2 cellular contexts compared by ENCODE assay signal in genomic region chr20:61253640-61254511, GRCh38.
A peak's percentile ranks its signal among the peaks of the same experiment; 100 is the strongest.
TF ChIP-seq lines count a peak whose summit lies in the region.

No MANE protein-coding gene starts in this region.

TF ChIP-seq in H1, 55 proteins besides CTCF, POLR2A, EP300 and RAD21:
- TF ChIP-seq POU5F1 (IDR thresholded peaks at IDR 0.05; ENCODE audit: low read depth, low read length) = no peak
- TF ChIP-seq KDM4A (IDR thresholded peaks at IDR 0.05; ENCODE audit: low read depth, low read length, severe bottlenecking) = peak; percentile 9
- TF ChIP-seq EZH2 (IDR thresholded peaks at IDR 0.05; ENCODE audit: low read depth, low read length, severe bottlenecking) = peak; percentile 70
- no peak for TF ChIP-seq POLR2AphosphoS5 (IDR thresholded peaks at IDR 0.05; ENCODE audit: low read depth, low read length)
- peak; percentile 54; the same call in 1 of the 2 replicates for TF ChIP-seq SUZ12 (IDR thresholded peaks at IDR 0.05; ENCODE audit: low read length)
TF ChIP-seq in H1: peak in this region for 3.

TF ChIP-seq in GM12891, 5 proteins besides CTCF, POLR2A, EP300 and RAD21:
- TF ChIP-seq POLR2AphosphoS5 (IDR thresholded peaks at IDR 0.05; ENCODE audit: low read depth, low read length) = no peak
- no peak for TF ChIP-seq TAF1 (IDR thresholded peaks at IDR 0.05; ENCODE audit: low read depth, low read length)
- no peak for TF ChIP-seq PAX5 (IDR thresholded peaks at IDR 0.05; ENCODE audit: insufficient read depth, low read length, severe bottlenecking)
- TF ChIP-seq SPI1 (IDR thresholded peaks at IDR 0.05; ENCODE audit: low read depth, low read length) = no peak
